1 cellular context compared by ENCODE assay signal in genomic region chr2:227517724-227518123, GRCh38.
TF ChIP-seq lines count a peak whose summit lies in the region.

No MANE protein-coding gene starts in this region.

TF ChIP-seq in WTC11, 78 proteins besides CTCF, POLR2A, EP300 and RAD21 (continued from another document):
- no peak for TF ChIP-seq IRF1 (CRISPR knock-in tag; IDR thresholded peaks at IDR 0.05)
- no peak for TF ChIP-seq E2F1 (CRISPR knock-in tag; IDR thresholded peaks at IDR 0.05)
- no peak for TF ChIP-seq PREB (CRISPR knock-in tag; IDR thresholded peaks at IDR 0.05; ENCODE audit: borderline replicate concordance)
- TF ChIP-seq, protein P1, sequence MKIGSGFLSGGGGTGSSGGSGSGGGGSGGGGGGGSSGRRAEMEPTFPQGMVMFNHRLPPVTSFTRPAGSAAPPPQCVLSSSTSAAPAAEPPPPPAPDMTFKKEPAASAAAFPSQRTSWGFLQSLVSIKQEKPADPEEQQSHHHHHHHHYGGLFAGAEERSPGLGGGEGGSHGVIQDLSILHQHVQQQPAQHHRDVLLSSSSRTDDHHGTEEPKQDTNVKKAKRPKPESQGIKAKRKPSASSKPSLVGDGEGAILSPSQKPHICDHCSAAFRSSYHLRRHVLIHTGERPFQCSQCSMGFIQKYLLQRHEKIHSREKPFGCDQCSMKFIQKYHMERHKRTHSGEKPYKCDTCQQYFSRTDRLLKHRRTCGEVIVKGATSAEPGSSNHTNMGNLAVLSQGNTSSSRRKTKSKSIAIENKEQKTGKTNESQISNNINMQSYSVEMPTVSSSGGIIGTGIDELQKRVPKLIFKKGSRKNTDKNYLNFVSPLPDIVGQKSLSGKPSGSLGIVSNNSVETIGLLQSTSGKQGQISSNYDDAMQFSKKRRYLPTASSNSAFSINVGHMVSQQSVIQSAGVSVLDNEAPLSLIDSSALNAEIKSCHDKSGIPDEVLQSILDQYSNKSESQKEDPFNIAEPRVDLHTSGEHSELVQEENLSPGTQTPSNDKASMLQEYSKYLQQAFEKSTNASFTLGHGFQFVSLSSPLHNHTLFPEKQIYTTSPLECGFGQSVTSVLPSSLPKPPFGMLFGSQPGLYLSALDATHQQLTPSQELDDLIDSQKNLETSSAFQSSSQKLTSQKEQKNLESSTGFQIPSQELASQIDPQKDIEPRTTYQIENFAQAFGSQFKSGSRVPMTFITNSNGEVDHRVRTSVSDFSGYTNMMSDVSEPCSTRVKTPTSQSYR (CRISPR knock-in tag; IDR thresholded peaks at IDR 0.05): no peak
- TF ChIP-seq TCF7 (CRISPR knock-in tag; IDR thresholded peaks at IDR 0.05; ENCODE audit: low read depth): no peak
- no peak for TF ChIP-seq FOXK1 (CRISPR knock-in tag; IDR thresholded peaks at IDR 0.05)
- no peak for TF ChIP-seq ZNF263 (CRISPR knock-in tag; IDR thresholded peaks at IDR 0.05; ENCODE audit: low read depth)
- no peak for TF ChIP-seq ELF4 (CRISPR knock-in tag; IDR thresholded peaks at IDR 0.05; ENCODE audit: low read depth)
- no peak for TF ChIP-seq CREM (CRISPR knock-in tag; IDR thresholded peaks at IDR 0.05)
- no peak for TF ChIP-seq ZNF423 (CRISPR knock-in tag; IDR thresholded peaks at IDR 0.05)
- no peak for TF ChIP-seq ATF3 (CRISPR knock-in tag; conservative IDR thresholded peaks at IDR 0.05)
- TF ChIP-seq ZNF138 (CRISPR knock-in tag; conservative IDR thresholded peaks at IDR 0.05): no peak
